ENCODE assay signal across 30 cellular contexts in the genomic region with DNA sequence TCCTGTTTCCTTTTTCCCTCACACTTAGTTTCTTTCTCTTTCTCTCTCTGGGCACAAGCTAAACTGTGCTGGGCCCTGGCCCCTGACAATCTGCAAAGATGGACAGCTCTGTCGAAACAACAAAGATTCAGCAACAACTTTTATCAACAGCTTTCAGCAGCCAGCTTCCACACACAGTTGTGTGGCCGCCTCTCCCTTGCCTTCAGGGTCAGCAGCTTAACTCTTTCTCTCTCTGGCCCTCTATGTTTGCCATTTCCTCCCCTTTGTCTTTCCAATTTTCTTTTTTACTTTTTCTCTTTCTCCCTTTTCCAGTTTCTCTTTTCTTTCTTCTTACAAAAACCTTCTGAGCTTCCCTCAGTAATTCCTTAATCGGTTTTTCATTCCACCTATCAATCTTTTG. TPM values are rescaled to one million over a fixed set of nuclear protein-coding genes. Genes with fewer than 3 reads are reported as not detected.
DNase-seq lines count a peak whose midpoint lies in the region; ATAC-seq and TF ChIP-seq lines count a peak whose summit lies in the region.
"Had no signal": no experiment of that assay in that cellular context is flagged by ENCODE, and none has a peak within 500 bp of the region (broad histone marks: within the 10 kb centered on the region; RNA-seq: fewer than 3 reads in every experiment).

No MANE protein-coding gene starts in this region.

- H3K27ac Mint-ChIP-seq in activated CD8-positive, alpha-beta T cell treated with anti-CD3 and anti-CD28 coated beads, Interleukin-2, amount 10 ng/mL, durations not matched to agents 7 days and 5 days = peak overlapping the region; percentile 34
- H3K27ac Mint-ChIP-seq in activated CD8-positive, alpha-beta T cell treated with anti-CD3 and anti-CD28 coated beads for 36 hours = no peak overlapping the region
- H3K27ac Mint-ChIP-seq in glutamatergic neuron (ENCODE audit: unreplicated experiment) = peak overlapping the region; percentile 10
- H3K27ac Mint-ChIP-seq: activated naive CD8-positive, alpha-beta T cell; activated T-helper 17 cell treated with anti-CD3 and anti-CD28 coated beads, Interleukin-2, amount 50 U/mL, for 72 hours; T-helper 17 cell had no signal

- H3K27me3 ChIP-seq in NT2/D1 (ENCODE audit: insufficient read depth, insufficient read length) = no peaks in the 10 kb centered on the region
- H3K27me3 ChIP-seq: dorsolateral prefrontal cortex had no signal

- no peaks in the 10 kb centered on the region for H3K9me3 Mint-ChIP-seq in activated CD8-positive, alpha-beta T cell treated with anti-CD3 and anti-CD28 coated beads, Interleukin-2, amount 10 ng/mL, durations not matched to agents 7 days and 5 days (ENCODE audit: insufficient read depth)
- H3K9me3 Mint-ChIP-seq in activated CD8-positive, alpha-beta T cell treated with anti-CD3 and anti-CD28 coated beads for 36 hours = no peaks in the 10 kb centered on the region
- H3K9me3 Mint-ChIP-seq in glutamatergic neuron (ENCODE audit: unreplicated experiment) = peaks cover 10% of the 10 kb centered on the region
- H3K9me3 Mint-ChIP-seq: activated T-helper 17 cell treated with anti-CD3 and anti-CD28 coated beads, Interleukin-2, amount 50 U/mL, for 72 hours; memory B cell had no signal

- peaks cover 2% of the 10 kb centered on the region for H3K27me3 Mint-ChIP-seq in activated CD8-positive, alpha-beta T cell treated with anti-CD3 and anti-CD28 coated beads, Interleukin-2, amount 10 ng/mL, durations not matched to agents 7 days and 5 days (ENCODE audit: low read depth)
- H3K27me3 Mint-ChIP-seq in activated CD8-positive, alpha-beta T cell treated with anti-CD3 and anti-CD28 coated beads for 36 hours = peaks cover 5% of the 10 kb centered on the region
- H3K27me3 Mint-ChIP-seq in glutamatergic neuron (ENCODE audit: unreplicated experiment) = peaks cover 4% of the 10 kb centered on the region
- H3K27me3 Mint-ChIP-seq: activated naive CD8-positive, alpha-beta T cell had no signal

- no peak overlapping the region for H3K4me3 ChIP-seq in NT2/D1 (ENCODE audit: insufficient read length, low read depth)
- H3K4me3 ChIP-seq: dorsolateral prefrontal cortex, heart left ventricle, pancreas, SK-N-MC, thoracic aorta had no signal

- no peaks in the 10 kb centered on the region for H3K9me3 ChIP-seq in NT2/D1 (ENCODE audit: insufficient read depth, low read length)
- H3K9me3 ChIP-seq: heart left ventricle, pancreas, thoracic aorta had no signal

- intact Hi-C loops in activated CD8-positive, alpha-beta T cell treated with anti-CD3 and anti-CD28 coated beads for 36 hours (cut with micrococcal nuclease) = no loop called here
- intact Hi-C loops in sciatic nerve (cut with DNase I) = no loop called here

- peaks cover 3% of the 10 kb centered on the region for H3K4me1 ChIP-seq in NT2/D1 (ENCODE audit: insufficient read depth, insufficient read length)
- H3K4me1 ChIP-seq: pancreas had no signal

- H3K4me1 Mint-ChIP-seq in activated CD8-positive, alpha-beta T cell treated with anti-CD3 and anti-CD28 coated beads, Interleukin-2, amount 10 ng/mL, durations not matched to agents 7 days and 5 days (ENCODE audit: low read depth) = peaks cover 10% of the 10 kb centered on the region
- peaks cover 9% of the 10 kb centered on the region for H3K4me1 Mint-ChIP-seq in activated CD8-positive, alpha-beta T cell treated with anti-CD3 and anti-CD28 coated beads for 36 hours (ENCODE audit: low read depth)
- peaks cover 46% of the 10 kb centered on the region for H3K4me1 Mint-ChIP-seq in glutamatergic neuron (ENCODE audit: low read depth, unreplicated experiment)

- CTCF ChIA-PET in activated CD8-positive, alpha-beta T cell treated with anti-CD3 and anti-CD28 coated beads, Interleukin-2, amount 10 ng/mL, durations not matched to agents 7 days and 5 days (lab: Charles Lee) = no interaction called here
- CTCF ChIA-PET in activated CD8-positive, alpha-beta T cell treated with anti-CD3 and anti-CD28 coated beads for 36 hours (lab: Charles Lee) = no interaction called here

- no peak for TF ChIP-seq CTCF in activated CD8-positive, alpha-beta T cell treated with anti-CD3 and anti-CD28 coated beads for 36 hours (IDR thresholded peaks at IDR 0.05)
- TF ChIP-seq CTCF in glutamatergic neuron (IDR thresholded peaks at IDR 0.05; ENCODE audit: partially characterized antibody, unreplicated experiment) = no peak

- H3K36me3 ChIP-seq in NT2/D1 (ENCODE audit: insufficient read depth, insufficient read length, low read length) = no peaks in the 10 kb centered on the region
- H3K36me3 ChIP-seq: heart left ventricle, pancreas, thoracic aorta had no signal

- no peak for DNase-seq in activated CD8-positive, alpha-beta T cell treated with anti-CD3 and anti-CD28 coated beads, Interleukin-2, amount 10 ng/mL, durations not matched to agents 7 days and 5 days
- no peak for DNase-seq in activated CD8-positive, alpha-beta T cell treated with anti-CD3 and anti-CD28 coated beads for 36 hours
- DNase-seq in NT2/D1 (ENCODE audit: low read depth, low spot score) (peak; percentile 55), glutamatergic neuron (no peak), sciatic nerve (ENCODE audit: low spot score) (peak; percentile 12), NCI-H1436 treated with DMSO at 0.1 percent for 48 hours (lab: John Stamatoyannopoulos, UW) (no peak)
- no peak for DNase-seq in activated CD8-positive, alpha-beta memory T cell treated with anti-CD3 and anti-CD28 coated beads, Interleukin-2, amount 50 U/mL, for 48 hours
- DNase-seq: activated CD4-positive, alpha-beta T cell treated with anti-CD3 and anti-CD28 coated beads for 48 hours; cerebellar nuclear complex; DMS79; dorsolateral prefrontal cortex; HCEC 1CT; left colon; NCI-H1105; NCI-H2029; NCI-H2227 treated with DMSO at 0.1 percent for 48 hours; stimulated activated CD4-positive, alpha-beta T cell treated with anti-CD3 and anti-CD28 coated beads, Interleukin-12 subunit alpha, Interleukin-12 subunit beta, amount 100 ng/mL, for 4 hours; stimulated activated CD4-positive, alpha-beta T cell treated with anti-CD3 and anti-CD28 coated beads, Interleukin-4, amount 100 ng/mL, for 24 hours; stimulated activated naive CD4-positive, alpha-beta T cell; T-helper 17 cell had no signal

- POLR2A ChIA-PET in activated CD8-positive, alpha-beta T cell treated with anti-CD3 and anti-CD28 coated beads, Interleukin-2, amount 10 ng/mL, durations not matched to agents 7 days and 5 days (lab: Charles Lee) = no interaction called here
- POLR2A ChIA-PET in activated CD8-positive, alpha-beta T cell treated with anti-CD3 and anti-CD28 coated beads for 36 hours (lab: Charles Lee) = interaction anchor here (0.7 kb wide), 1 partner anchor 26 kb away, joined by 4 read pairs; no protein-coding TSS in a partner anchor

- no peak overlapping the region for H3K4me3 Mint-ChIP-seq in activated CD8-positive, alpha-beta T cell treated with anti-CD3 and anti-CD28 coated beads, Interleukin-2, amount 10 ng/mL, durations not matched to agents 7 days and 5 days
- H3K4me3 Mint-ChIP-seq in activated CD8-positive, alpha-beta T cell treated with anti-CD3 and anti-CD28 coated beads for 36 hours = no peak overlapping the region
- peak overlapping the region; percentile 18 for H3K4me3 Mint-ChIP-seq in glutamatergic neuron (ENCODE audit: unreplicated experiment)
- H3K4me3 Mint-ChIP-seq: activated naive CD8-positive, alpha-beta T cell; activated T-helper 17 cell treated with anti-CD3 and anti-CD28 coated beads, Interleukin-2, amount 50 U/mL, for 72 hours; memory B cell; T-helper 17 cell had no signal

- H3K9ac ChIP-seq in NT2/D1 (ENCODE audit: insufficient read length, low read depth) = no peak overlapping the region

- ATAC-seq in activated CD8-positive, alpha-beta T cell treated with anti-CD3 and anti-CD28 coated beads, Interleukin-2, amount 10 ng/mL, durations not matched to agents 7 days and 5 days = no peak
- no peak for ATAC-seq in activated CD8-positive, alpha-beta T cell treated with anti-CD3 and anti-CD28 coated beads for 36 hours
- ATAC-seq in sciatic nerve = no peak
- ATAC-seq in HG03175 (IDR thresholded peaks at IDR 0.05; ENCODE audit: unreplicated experiment) = no peak
- ATAC-seq: activated T-helper 17 cell treated with anti-CD3 and anti-CD28 coated beads, Interleukin-2, amount 50 U/mL, for 72 hours; heart left ventricle; HepG2; left colon; pancreas; T-helper 17 cell had no signal

- H3K36me3 Mint-ChIP-seq in activated CD8-positive, alpha-beta T cell treated with anti-CD3 and anti-CD28 coated beads, Interleukin-2, amount 10 ng/mL, durations not matched to agents 7 days and 5 days (ENCODE audit: low read depth) = no peaks in the 10 kb centered on the region
- no peaks in the 10 kb centered on the region for H3K36me3 Mint-ChIP-seq in activated CD8-positive, alpha-beta T cell treated with anti-CD3 and anti-CD28 coated beads for 36 hours (ENCODE audit: low read depth)
- H3K36me3 Mint-ChIP-seq in glutamatergic neuron (ENCODE audit: unreplicated experiment) = no peaks in the 10 kb centered on the region
- H3K36me3 Mint-ChIP-seq: activated naive CD8-positive, alpha-beta T cell; memory B cell had no signal

RNA-seq across cellular contexts. Expression of a gene that starts 43.3 kb away (rescaled TPM):
- 1 to 10 TPM; 1.7 to 2.6 TPM for total RNA-seq in activated CD8-positive, alpha-beta T cell treated with anti-CD3 and anti-CD28 coated beads, Interleukin-2, amount 10 ng/mL, durations not matched to agents 7 days and 5 days
- 1 to 10 TPM; 2.5 to 2.7 TPM for total RNA-seq in activated CD8-positive, alpha-beta T cell treated with anti-CD3 and anti-CD28 coated beads for 36 hours
- total RNA-seq in glutamatergic neuron (ENCODE audit: unreplicated experiment) (41.4 TPM), sciatic nerve (6.8 TPM)
- total RNA-seq: HepG2, myocyte had no signal

Comparison
In these comparisons a context has a peak if more than half of its experiments do, and no peak if none do; other contexts are left out.
1. DNase-seq: peak in NT2/D1 (single experiment) and sciatic nerve (single experiment); none in activated CD8-positive, alpha-beta T cell treated with anti-CD3 and anti-CD28 coated beads, Interleukin-2, amount 10 ng/mL, durations not matched to agents 7 days and 5 days (single experiment), activated CD8-positive, alpha-beta T cell treated with anti-CD3 and anti-CD28 coated beads for 36 hours (single experiment), glutamatergic neuron (single experiment), NCI-H1436 treated with DMSO at 0.1 percent for 48 hours (single experiment) and activated CD8-positive, alpha-beta memory T cell treated with anti-CD3 and anti-CD28 coated beads, Interleukin-2, amount 50 U/mL, for 48 hours (single experiment).